In the genomic region with DNA sequence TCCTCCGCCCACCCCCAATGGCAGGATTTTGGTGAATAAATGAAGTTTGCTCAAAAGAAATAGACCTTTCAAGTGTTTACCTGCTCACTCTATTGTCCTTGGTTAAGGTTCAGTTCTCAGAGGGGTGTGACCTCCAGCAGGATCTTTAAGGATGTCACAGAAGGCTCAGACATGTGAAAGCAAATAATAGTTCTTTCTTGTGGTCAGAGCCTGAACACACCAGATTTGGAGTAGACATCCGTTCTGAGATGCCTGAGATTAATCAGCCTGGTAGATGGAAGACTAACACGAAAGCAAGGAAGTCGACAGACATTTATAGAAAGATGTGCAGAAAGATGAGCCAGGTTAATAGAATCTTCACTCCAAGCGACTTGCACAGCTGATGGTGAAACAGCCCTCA, we compare ENCODE assay signal across 16 cellular contexts.
DNase-seq lines count a peak whose midpoint lies in the region; TF ChIP-seq lines count a peak whose summit lies in the region.
"Had no signal": no experiment of that assay in that cellular context is flagged by ENCODE, and none has a peak within 500 bp of the region (broad histone marks: within the 10 kb centered on the region; RNA-seq: fewer than 3 reads in every experiment).

No MANE protein-coding gene starts in this region.

- H2AFZ ChIP-seq in OCI-LY7 (ENCODE audit: low read length), result no peak overlapping the region
- H2AFZ ChIP-seq: GM23338 had no signal

- no peaks in the 10 kb centered on the region for H3K9me2 ChIP-seq in OCI-LY7 (ENCODE audit: insufficient read depth, low read length)

- no peak overlapping the region for H2BK15ac ChIP-seq in mesendoderm (replicated peaks; ENCODE audit: low read depth)

- no peaks in the 10 kb centered on the region for H3K79me1 ChIP-seq in mesendoderm (ENCODE audit: low read length)

- no peak for TF ChIP-seq CTCF in OCI-LY7 (conservative IDR thresholded peaks at IDR 0.05; ENCODE audit: low read length)

- no peak overlapping the region for H4K8ac ChIP-seq in mesendoderm (ENCODE audit: low read depth, low read length)

- no peaks in the 10 kb centered on the region for H3K36me3 ChIP-seq in OCI-LY7 (ENCODE audit: insufficient read depth, low read length)
- H3K36me3 ChIP-seq in mesendoderm (ENCODE audit: control insufficient read depth, insufficient read depth, low read length), result no peaks in the 10 kb centered on the region
- H3K36me3 ChIP-seq: BE2C had no signal

- POLR2A ChIA-PET in OCI-LY7 (lab: Charles Lee), result no interaction called here

- no peaks in the 10 kb centered on the region for H3K27me3 ChIP-seq in mesendoderm (ENCODE audit: insufficient read depth, low read length, poor library complexity)
- H3K27me3 ChIP-seq: BE2C had no signal

- BruUV-seq in OCI-LY7 (replicated peaks; lab: Mats Ljungman, UMichigan), result no TSS peak

- no peak overlapping the region for H4K5ac ChIP-seq in mesendoderm (ENCODE audit: low read length)

- H3K9ac ChIP-seq in mesendoderm (ENCODE audit: low read length), result no peak overlapping the region

- intact Hi-C loops in OCI-LY7 (cut with micrococcal nuclease; ENCODE audit: unreplicated experiment), result no loop called here

- WGBS in mesendoderm (ENCODE audit: extremely low coverage, insufficient coverage, low lambda C conversion rate), result no CpG with 5 or more reads among the region's 5 CpGs

- no peaks in the 10 kb centered on the region for H3K79me2 ChIP-seq in OCI-LY7 (ENCODE audit: insufficient read depth, low read depth, low read length)
- no peaks in the 10 kb centered on the region for H3K79me2 ChIP-seq in mesendoderm (ENCODE audit: control insufficient read depth, insufficient read depth, low read length)

- no peak overlapping the region for H3K56ac ChIP-seq in mesendoderm (ENCODE audit: low read length)

- H3K4ac ChIP-seq in mesendoderm (ENCODE audit: low read depth, low read length), result no peak overlapping the region

- H3K27ac ChIP-seq in OCI-LY7 (ENCODE audit: low read depth, low read length, poor library complexity, severe bottlenecking) (no peak overlapping the region), mesendoderm (ENCODE audit: low read depth, low read length) (no peak overlapping the region)

- no peaks in the 10 kb centered on the region for H4K20me1 ChIP-seq in OCI-LY7 (ENCODE audit: insufficient read depth, low read length)

- DNase-seq in HT1080 (ENCODE audit: low read depth) (peak; percentile 31), OCI-LY7 (ENCODE audit: low spot score) (peak; percentile 11), mesendoderm (no peak), NCI-H774 (lab: John Stamatoyannopoulos, UW) (no peak), DMS 273 treated with DMSO at 0.1 percent for 48 hours (lab: John Stamatoyannopoulos, UW) (no peak), HUDEP-2 (lab: John Stamatoyannopoulos, UW; ENCODE audit: unreplicated experiment in 76 of 76) (no peak), NAMALWA (ENCODE audit: low spot score) (no peak)
- DNase-seq: ACHN; BE2C; Calu3; CD4-positive, alpha-beta memory T cell; DMS53; DND-41; EL; HCEC 1CT had no signal

- no peak overlapping the region for H3K4me2 ChIP-seq in OCI-LY7 (ENCODE audit: low read length)
- no peak overlapping the region for H3K4me2 ChIP-seq in mesendoderm (ENCODE audit: low read length)
- H3K4me2 ChIP-seq: GM23338 had no signal

- H2BK5ac ChIP-seq in mesendoderm (ENCODE audit: low read length), result no peak overlapping the region

- CTCF ChIA-PET in OCI-LY7 (lab: Charles Lee; ENCODE audit: unreplicated experiment), result no interaction called here

- no peak overlapping the region for H2AK5ac ChIP-seq in mesendoderm (ENCODE audit: low read length)

- H3K4me1 ChIP-seq in OCI-LY7 (ENCODE audit: insufficient read depth, low read length, poor library complexity, severe bottlenecking) (peaks cover 5% of the 10 kb centered on the region), mesendoderm (ENCODE audit: control insufficient read depth, low read depth, low read length) (no peaks in the 10 kb centered on the region)

- peaks cover 13% of the 10 kb centered on the region; the same call in 1 of the 2 replicates for H3K9me3 ChIP-seq in OCI-LY7 (ENCODE audit: low read length)
- H3K9me3 ChIP-seq: BE2C had no signal

- no peak overlapping the region for H3K23ac ChIP-seq in mesendoderm (ENCODE audit: low read length)

- H3K4me3 ChIP-seq in OCI-LY7 (ENCODE audit: low read depth, low read length, poor library complexity, severe bottlenecking) (no peak overlapping the region), mesendoderm (ENCODE audit: low read length) (no peak overlapping the region)
- H3K4me3 ChIP-seq: GM23338 had no signal

- H2BK120ac ChIP-seq in mesendoderm (ENCODE audit: low read depth, low read length), result no peak overlapping the region

- H3K18ac ChIP-seq in mesendoderm (ENCODE audit: low read length), result peak overlapping the region; percentile 18

Comparison
In these comparisons a context has a peak if more than half of its experiments do, and no peak if none do; other contexts are left out.
1. DNase-seq: peak in HT1080 (single experiment) and OCI-LY7 (single experiment); none in mesendoderm (single experiment), NCI-H774 (single experiment), DMS 273 treated with DMSO at 0.1 percent for 48 hours (single experiment), HUDEP-2 (0 of 76) and NAMALWA (single experiment).